In genomic region chr19:32674959-32675719, GRCh38 we compare ENCODE assay signal across 8 cellular contexts. TPM values are rescaled to one million over a fixed set of nuclear protein-coding genes. Genes with fewer than 3 reads are reported as not detected.
DNase-seq lines count a peak whose midpoint lies in the region; ATAC-seq, FAIRE-seq and TF ChIP-seq lines count a peak whose summit lies in the region.

Gene ANKRD27, minus strand, starts transcription at chr19:32675180. Its CDS starts 16,165 bp downstream, at chr19:32659015.

- peaks cover 0 to 17% of the 10 kb centered on the region in 2 donors for H3K4me1 ChIP-seq in kidney (ENCODE audit: control insufficient read depth in 1 of 2, insufficient read depth in 1 of 2, low read depth in 1 of 2, low read length in 2 of 2)

- peak within 1 kb of the TSS; percentile 76 to 87 for H3K4me3 ChIP-seq in kidney (ENCODE audit: low read length in 2 of 2)

- H3K27ac ChIP-seq in kidney (ENCODE audit: low read depth in 2 of 2, low read length in 2 of 2): peak within 1 kb of the TSS; percentile 69 to 83

- H3K9me3 ChIP-seq in kidney (ENCODE audit: control insufficient read depth in 1 of 2, low read length in 2 of 2): no peaks in the 10 kb centered on the region

- peak; percentile 88 for FAIRE-seq in kidney (lab: Jason Lieb, UNC)

- intact Hi-C loops in kidney (cut with DNase I): no loop called here

- ATAC-seq in GM19043 (IDR thresholded peaks at IDR 0.05; ENCODE audit: low read depth, unreplicated experiment): peak; percentile 96
- peak; percentile 94 for ATAC-seq in HG03378 (IDR thresholded peaks at IDR 0.05; ENCODE audit: unreplicated experiment)

- H3K36me3 ChIP-seq in kidney (ENCODE audit: control insufficient read depth in 1 of 2, insufficient read depth in 2 of 2, low read length in 2 of 2): no peaks in the 10 kb centered on the region

- TF ChIP-seq CTCF in kidney (IDR thresholded peaks at IDR 0.05; ENCODE audit: borderline replicate concordance, extremely low read depth, insufficient read depth): no peak

- H3K9ac ChIP-seq in kidney (ENCODE audit: low read length in 2 of 2): peak within 1 kb of the TSS; percentile 39 to 65

- DNase-seq in AG20443 (ENCODE audit: low spot score) (peak; percentile 99), NCI-H460 (ENCODE audit: extremely low read depth, low read depth) (peak; percentile 96), cerebellum (ENCODE audit: low spot score) (peak; percentile 99), kidney (peak; percentile 99)
- peak; percentile 99 for DNase-seq in activated CD4-positive, CD25-positive, alpha-beta regulatory T cell treated with anti-CD3 and anti-CD28 coated beads, Interleukin-2, amount 50 U/mL, for 72 hours
- peak; percentile 98 for DNase-seq in stimulated activated CD4-positive, alpha-beta T cell treated with anti-CD3 and anti-CD28 coated beads, Interleukin-15, amount 100 ng/mL, for 24 hours

RNA-seq across cellular contexts. Expression of gene ANKRD27, which starts in this region (rescaled TPM):
- total RNA-seq in NCI-H460 (2014; rRNA removed; shearing (Covaris generic)): 17.8 and 18.5 TPM in 2 replicates
- 31.0 and 34.4 TPM in 2 replicates for polyA plus RNA-seq in NCI-H460 (2014; cell fraction: nucleus; rRNA removed)
- 24.7 TPM for total RNA-seq in cerebellum
- total RNA-seq in kidney: 29.8 TPM
- 9.3 TPM for polyA plus RNA-seq in kidney (ENCODE audit: insufficient read depth, low read depth, low replicate concordance)

Comparison
In these comparisons a context has a peak if more than half of its experiments do, and no peak if none do; other contexts are left out.
1. Peak in every context shown above with its lines: DNase-seq, ATAC-seq, H3K4me3 ChIP-seq and H3K27ac ChIP-seq.